ENCODE assay signal across 1 cellular context in genomic region chr2:37281916-37282315, GRCh38.
TF ChIP-seq lines count a peak whose summit lies in the region.

No MANE protein-coding gene starts in this region.

TF ChIP-seq in HepG2, 621 proteins besides CTCF, POLR2A, EP300 and RAD21:
- TF ChIP-seq PRDM15 (CRISPR knock-in tag; IDR thresholded peaks at IDR 0.05) (no peak), ZNF883 (CRISPR knock-in tag; IDR thresholded peaks at IDR 0.05; ENCODE audit: not compliant biosample characterization) (no peak), ZNF256 (CRISPR knock-in tag; conservative IDR thresholded peaks at IDR 0.05) (no peak), ZNF12 (CRISPR knock-in tag; IDR thresholded peaks at IDR 0.05) (no peak), HNRNPUL1 (IDR thresholded peaks at IDR 0.05; ENCODE audit: low read depth, low read length) (no peak), REPIN1 (CRISPR knock-in tag; IDR thresholded peaks at IDR 0.05; ENCODE audit: borderline replicate concordance, low read depth) (no peak), ZMYM3 (CRISPR knock-in tag; IDR thresholded peaks at IDR 0.05) (no peak)
